Comparison of ENCODE assay signal across 10 cellular contexts in genomic region chr11:57964660-57965059, GRCh38. TPM values are rescaled to one million over a fixed set of nuclear protein-coding genes. Genes with fewer than 3 reads are reported as not detected.
"Had no signal": no experiment of that assay in that cellular context is flagged by ENCODE, and none has a peak within 500 bp of the region (broad histone marks: within the 10 kb centered on the region; RNA-seq: fewer than 3 reads in every experiment).

No MANE protein-coding gene starts in this region.

- ATAC-seq: HCT116, HepG2 had no signal

- H3K4me1 ChIP-seq: HAP-1 had no signal

- DNase-seq: GM23248, GOT3, H7, HFFc6 had no signal

- H3K4me3 ChIP-seq: GM23248, HAP-1 had no signal

- H3K9me3 ChIP-seq: HAP-1 had no signal

- H3K36me3 ChIP-seq: HAP-1 had no signal

- H3K27ac ChIP-seq: GM23248, HL-60 had no signal

RNA-seq across cellular contexts. Expression of gene OR9Q1, which starts 59.0 kb away (rescaled TPM):
- total RNA-seq: GM23248, H4, H7, HepG2, HFFc6, HT1080 had no signal
